ENCODE assay signal across 1 cellular context in the genomic region with DNA sequence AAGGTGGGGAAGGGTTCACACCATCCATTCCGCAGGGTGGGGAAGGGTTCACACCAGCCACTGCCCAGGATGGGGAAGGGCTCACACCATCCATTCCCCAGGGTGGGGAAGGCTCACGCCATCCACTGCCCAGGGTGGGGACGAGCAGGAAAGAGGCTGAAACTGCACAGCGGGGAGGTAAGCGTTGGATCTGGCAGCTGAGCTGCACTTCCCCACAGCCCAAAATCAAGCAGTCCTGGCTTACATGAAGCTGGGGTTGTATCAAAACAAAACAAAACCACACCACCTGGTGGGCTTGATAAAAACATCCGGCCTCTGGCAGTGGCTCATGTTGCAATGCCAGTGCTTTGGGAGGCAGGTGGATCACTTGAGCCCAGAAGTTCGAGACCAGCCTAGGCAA.
TF ChIP-seq lines count a peak whose summit lies in the region.

No MANE protein-coding gene starts in this region.

TF ChIP-seq in HEK293, 187 proteins besides CTCF, POLR2A, EP300 and RAD21 (continued from another document):
- TF ChIP-seq, protein P1, sequence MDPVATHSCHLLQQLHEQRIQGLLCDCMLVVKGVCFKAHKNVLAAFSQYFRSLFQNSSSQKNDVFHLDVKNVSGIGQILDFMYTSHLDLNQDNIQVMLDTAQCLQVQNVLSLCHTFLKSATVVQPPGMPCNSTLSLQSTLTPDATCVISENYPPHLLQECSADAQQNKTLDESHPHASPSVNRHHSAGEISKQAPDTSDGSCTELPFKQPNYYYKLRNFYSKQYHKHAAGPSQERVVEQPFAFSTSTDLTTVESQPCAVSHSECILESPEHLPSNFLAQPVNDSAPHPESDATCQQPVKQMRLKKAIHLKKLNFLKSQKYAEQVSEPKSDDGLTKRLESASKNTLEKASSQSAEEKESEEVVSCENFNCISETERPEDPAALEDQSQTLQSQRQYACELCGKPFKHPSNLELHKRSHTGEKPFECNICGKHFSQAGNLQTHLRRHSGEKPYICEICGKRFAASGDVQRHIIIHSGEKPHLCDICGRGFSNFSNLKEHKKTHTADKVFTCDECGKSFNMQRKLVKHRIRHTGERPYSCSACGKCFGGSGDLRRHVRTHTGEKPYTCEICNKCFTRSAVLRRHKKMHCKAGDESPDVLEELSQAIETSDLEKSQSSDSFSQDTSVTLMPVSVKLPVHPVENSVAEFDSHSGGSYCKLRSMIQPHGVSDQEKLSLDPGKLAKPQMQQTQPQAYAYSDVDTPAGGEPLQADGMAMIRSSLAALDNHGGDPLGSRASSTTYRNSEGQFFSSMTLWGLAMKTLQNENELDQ (tag by site-specific recombination; IDR thresholded peaks at IDR 0.05; ENCODE audit: low read depth), result no peak
- TF ChIP-seq ZIC2 (tag by site-specific recombination; IDR thresholded peaks at IDR 0.05), result peak; percentile 81
- TF ChIP-seq, protein P2, sequence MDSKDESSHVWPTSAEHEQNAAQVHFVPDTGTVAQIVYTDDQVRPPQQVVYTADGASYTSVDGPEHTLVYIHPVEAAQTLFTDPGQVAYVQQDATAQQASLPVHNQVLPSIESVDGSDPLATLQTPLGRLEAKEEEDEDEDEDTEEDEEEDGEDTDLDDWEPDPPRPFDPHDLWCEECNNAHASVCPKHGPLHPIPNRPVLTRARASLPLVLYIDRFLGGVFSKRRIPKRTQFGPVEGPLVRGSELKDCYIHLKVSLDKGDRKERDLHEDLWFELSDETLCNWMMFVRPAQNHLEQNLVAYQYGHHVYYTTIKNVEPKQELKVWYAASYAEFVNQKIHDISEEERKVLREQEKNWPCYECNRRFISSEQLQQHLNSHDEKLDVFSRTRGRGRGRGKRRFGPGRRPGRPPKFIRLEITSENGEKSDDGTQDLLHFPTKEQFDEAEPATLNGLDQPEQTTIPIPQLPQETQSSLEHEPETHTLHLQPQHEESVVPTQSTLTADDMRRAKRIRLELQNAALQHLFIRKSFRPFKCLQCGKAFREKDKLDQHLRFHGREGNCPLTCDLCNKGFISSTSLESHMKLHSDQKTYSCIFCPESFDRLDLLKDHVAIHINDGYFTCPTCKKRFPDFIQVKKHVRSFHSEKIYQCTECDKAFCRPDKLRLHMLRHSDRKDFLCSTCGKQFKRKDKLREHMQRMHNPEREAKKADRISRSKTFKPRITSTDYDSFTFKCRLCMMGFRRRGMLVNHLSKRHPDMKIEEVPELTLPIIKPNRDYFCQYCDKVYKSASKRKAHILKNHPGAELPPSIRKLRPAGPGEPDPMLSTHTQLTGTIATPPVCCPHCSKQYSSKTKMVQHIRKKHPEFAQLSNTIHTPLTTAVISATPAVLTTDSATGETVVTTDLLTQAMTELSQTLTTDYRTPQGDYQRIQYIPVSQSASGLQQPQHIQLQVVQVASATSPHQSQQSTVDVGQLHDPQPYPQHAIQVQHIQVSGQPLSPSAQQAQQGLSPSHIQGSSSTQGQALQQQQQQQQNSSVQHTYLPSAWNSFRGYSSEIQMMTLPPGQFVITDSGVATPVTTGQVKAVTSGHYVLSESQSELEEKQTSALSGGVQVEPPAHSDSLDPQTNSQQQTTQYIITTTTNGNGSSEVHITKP (tag by site-specific recombination; IDR thresholded peaks at IDR 0.05), result peak; percentile 89
- TF ChIP-seq, protein P3, sequence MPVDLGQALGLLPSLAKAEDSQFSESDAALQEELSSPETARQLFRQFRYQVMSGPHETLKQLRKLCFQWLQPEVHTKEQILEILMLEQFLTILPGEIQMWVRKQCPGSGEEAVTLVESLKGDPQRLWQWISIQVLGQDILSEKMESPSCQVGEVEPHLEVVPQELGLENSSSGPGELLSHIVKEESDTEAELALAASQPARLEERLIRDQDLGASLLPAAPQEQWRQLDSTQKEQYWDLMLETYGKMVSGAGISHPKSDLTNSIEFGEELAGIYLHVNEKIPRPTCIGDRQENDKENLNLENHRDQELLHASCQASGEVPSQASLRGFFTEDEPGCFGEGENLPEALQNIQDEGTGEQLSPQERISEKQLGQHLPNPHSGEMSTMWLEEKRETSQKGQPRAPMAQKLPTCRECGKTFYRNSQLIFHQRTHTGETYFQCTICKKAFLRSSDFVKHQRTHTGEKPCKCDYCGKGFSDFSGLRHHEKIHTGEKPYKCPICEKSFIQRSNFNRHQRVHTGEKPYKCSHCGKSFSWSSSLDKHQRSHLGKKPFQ (tag by site-specific recombination; IDR thresholded peaks at IDR 0.05), result peak; percentile 95
- TF ChIP-seq ZNF211 (tag by site-specific recombination; IDR thresholded peaks at IDR 0.05; ENCODE audit: low read depth), result no peak
- TF ChIP-seq ZNF23 (tag by site-specific recombination; IDR thresholded peaks at IDR 0.05; ENCODE audit: borderline replicate concordance), result no peak
- no peak for TF ChIP-seq ZNF768 (tag by site-specific recombination; IDR thresholded peaks at IDR 0.05)
- no peak for TF ChIP-seq ZNF610 (tag by site-specific recombination; IDR thresholded peaks at IDR 0.05; ENCODE audit: borderline replicate concordance)
- TF ChIP-seq ZNF626 (tag by site-specific recombination; IDR thresholded peaks at IDR 0.05), result no peak
- TF ChIP-seq, protein P4, sequence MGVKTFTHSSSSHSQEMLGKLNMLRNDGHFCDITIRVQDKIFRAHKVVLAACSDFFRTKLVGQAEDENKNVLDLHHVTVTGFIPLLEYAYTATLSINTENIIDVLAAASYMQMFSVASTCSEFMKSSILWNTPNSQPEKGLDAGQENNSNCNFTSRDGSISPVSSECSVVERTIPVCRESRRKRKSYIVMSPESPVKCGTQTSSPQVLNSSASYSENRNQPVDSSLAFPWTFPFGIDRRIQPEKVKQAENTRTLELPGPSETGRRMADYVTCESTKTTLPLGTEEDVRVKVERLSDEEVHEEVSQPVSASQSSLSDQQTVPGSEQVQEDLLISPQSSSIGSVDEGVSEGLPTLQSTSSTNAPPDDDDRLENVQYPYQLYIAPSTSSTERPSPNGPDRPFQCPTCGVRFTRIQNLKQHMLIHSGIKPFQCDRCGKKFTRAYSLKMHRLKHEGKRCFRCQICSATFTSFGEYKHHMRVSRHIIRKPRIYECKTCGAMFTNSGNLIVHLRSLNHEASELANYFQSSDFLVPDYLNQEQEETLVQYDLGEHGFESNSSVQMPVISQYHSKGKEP (tag by site-specific recombination; IDR thresholded peaks at IDR 0.05), result no peak
- TF ChIP-seq GLIS2 (tag by site-specific recombination; IDR thresholded peaks at IDR 0.05), result no peak
- no peak for TF ChIP-seq PRDM1 (tag by site-specific recombination; IDR thresholded peaks at IDR 0.05)
- TF ChIP-seq BCL11B (tag by site-specific recombination; IDR thresholded peaks at IDR 0.05; ENCODE audit: low read depth), result no peak
- TF ChIP-seq ZNF140 (tag by site-specific recombination; IDR thresholded peaks at IDR 0.05), result no peak
- TF ChIP-seq, protein P5, sequence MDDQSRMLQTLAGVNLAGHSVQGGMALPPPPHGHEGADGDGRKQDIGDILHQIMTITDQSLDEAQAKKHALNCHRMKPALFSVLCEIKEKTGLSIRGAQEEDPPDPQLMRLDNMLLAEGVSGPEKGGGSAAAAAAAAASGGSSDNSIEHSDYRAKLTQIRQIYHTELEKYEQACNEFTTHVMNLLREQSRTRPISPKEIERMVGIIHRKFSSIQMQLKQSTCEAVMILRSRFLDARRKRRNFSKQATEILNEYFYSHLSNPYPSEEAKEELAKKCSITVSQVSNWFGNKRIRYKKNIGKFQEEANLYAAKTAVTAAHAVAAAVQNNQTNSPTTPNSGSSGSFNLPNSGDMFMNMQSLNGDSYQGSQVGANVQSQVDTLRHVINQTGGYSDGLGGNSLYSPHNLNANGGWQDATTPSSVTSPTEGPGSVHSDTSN (CRISPR knock-in tag; IDR thresholded peaks at IDR 0.05), result no peak
